ENCODE assay signal across 8 cellular contexts in genomic region chr19:43934055-43934984, GRCh38. TPM values are rescaled to one million over a fixed set of nuclear protein-coding genes. Genes with fewer than 3 reads are reported as not detected.
DNase-seq lines count a peak whose midpoint lies in the region; ATAC-seq and TF ChIP-seq lines count a peak whose summit lies in the region.

No MANE protein-coding gene starts in this region.

- POLR2A ChIA-PET in CD4-positive, alpha-beta T cell (lab: Charles Lee), result interaction anchor here (0.8 to 1.9 kb wide), 12 partner anchors 10 to 273 kb away, joined by 3 to 12 read pairs (median 5); partner anchors contain the start of genes ZNF221, ZNF224, ZNF226 and ZNF283

- peaks cover 13% of the 10 kb centered on the region for H3K4me1 ChIP-seq in HUES48 (ENCODE audit: control insufficient read depth, insufficient read depth, low read length)
- H3K4me1 ChIP-seq in testis, result peaks cover 8% of the 10 kb centered on the region

- H3K36me3 ChIP-seq in HUES48 (ENCODE audit: control insufficient read depth, insufficient read depth, low read length), result peaks cover 32% of the 10 kb centered on the region
- H3K36me3 ChIP-seq in kidney epithelial cell (ENCODE audit: control insufficient read depth, insufficient read depth, low read length), result no peaks in the 10 kb centered on the region
- H3K36me3 ChIP-seq in testis (ENCODE audit: low read depth, missing control alignments), result no peaks in the 10 kb centered on the region

- H3K27me3 Mint-ChIP-seq in CD4-positive, alpha-beta T cell, result no peaks in the 10 kb centered on the region

- peaks cover 25% of the 10 kb centered on the region for H3K4me1 Mint-ChIP-seq in CD4-positive, alpha-beta T cell (ENCODE audit: low read depth)

- in situ Hi-C loops in astrocyte of the cerebellum (cut with HindIII; ENCODE audit: low sequenced_read_pairs), result no loop called here

- no peaks in the 10 kb centered on the region for H3K9me3 Mint-ChIP-seq in CD4-positive, alpha-beta T cell

- peak overlapping the region; percentile 86 for H3K27ac Mint-ChIP-seq in CD4-positive, alpha-beta T cell

- H3K9ac ChIP-seq in HUES48 (ENCODE audit: low read depth, low read length), result peak overlapping the region; percentile 55

- TF ChIP-seq CTCF in CD4-positive, alpha-beta T cell (IDR thresholded peaks at IDR 0.05), result no peak
- TF ChIP-seq CTCF in astrocyte of the cerebellum (IDR thresholded peaks at IDR 0.05; ENCODE audit: low read depth, low read length, missing control alignments) (peak; percentile 17), kidney epithelial cell (IDR thresholded peaks at IDR 0.05; ENCODE audit: insufficient read depth, low read length, poor library complexity, severe bottlenecking) (no peak), testis (IDR thresholded peaks at IDR 0.05) (no peak)

- no peaks in the 10 kb centered on the region for H3K27me3 ChIP-seq in CD4-positive, alpha-beta T cell (ENCODE audit: control insufficient read depth, insufficient read depth, low read length)
- H3K27me3 ChIP-seq in HUES48 (ENCODE audit: control insufficient read depth, insufficient read depth, low read length) (no peaks in the 10 kb centered on the region), kidney epithelial cell (ENCODE audit: control insufficient read depth, insufficient read depth, low read length) (no peaks in the 10 kb centered on the region), testis (no peaks in the 10 kb centered on the region)

- no peak for TF ChIP-seq POLR2A in testis (IDR thresholded peaks at IDR 0.05)

- no peaks in the 10 kb centered on the region for H3K9me3 ChIP-seq in CD4-positive, alpha-beta T cell (ENCODE audit: control insufficient read depth, low read length)
- H3K9me3 ChIP-seq in HUES48 (ENCODE audit: control insufficient read depth, insufficient read depth, low read length) (0 out of 2 replicates have a peak, but pooled peaks cover 3% of the 10 kb centered on the region), testis (no peaks in the 10 kb centered on the region)

- peaks cover 57% of the 10 kb centered on the region for H3K36me3 Mint-ChIP-seq in CD4-positive, alpha-beta T cell (ENCODE audit: low read depth)

- 7 to 9% methylated on average over 15 of the region's 15 CpGs for whole genome bisulfite sequencing in testis, 2 donors

- H3K4me3 ChIP-seq in HUES48 (ENCODE audit: low read depth, low read length) (peak overlapping the region; percentile 75), astrocyte of the cerebellum (ENCODE audit: low read depth, low read length) (peak overlapping the region; percentile 58), kidney epithelial cell (ENCODE audit: low read depth, low read length) (peak overlapping the region; percentile 95), testis (peak overlapping the region; percentile 66 to 67)

- H3K27ac ChIP-seq in CD4-positive, alpha-beta T cell (ENCODE audit: low read depth, low read length), result peak overlapping the region; percentile 64
- H3K27ac ChIP-seq in HUES48 (ENCODE audit: low read depth, low read length) (peak overlapping the region; percentile 71), testis (peak overlapping the region; percentile 48 to 88)

- CTCF ChIA-PET in CD4-positive, alpha-beta T cell (lab: Charles Lee), result no interaction called here

- intact Hi-C loops in CD4-positive, alpha-beta T cell (cut with DNase I, micrococcal nuclease), result loop anchor here (2.0 to 10.0 kb wide), 3 partner anchors 70 to 230 kb away; partner anchors contain the start of genes ZNF224 (in 1 of the 2), ZNF226 (in 1 of the 2) and ZNF230 (in 1 of the 2)
- intact Hi-C loops in testis (cut with DNase I; ENCODE audit: low total_unique reads), result no loop called here

- peak overlapping the region; percentile 96 for H3K4me3 Mint-ChIP-seq in CD4-positive, alpha-beta T cell

- ATAC-seq in CD4-positive, alpha-beta T cell (ENCODE audit: poor library complexity), result no peak

- no peak for DNase-seq in CD4-positive, alpha-beta T cell
- no peak for DNase-seq in astrocyte of the cerebellum (ENCODE audit: low read depth)
- DNase-seq in kidney epithelial cell (ENCODE audit: low read depth), result no peak
- no peak for DNase-seq in testis
- DNase-seq in kidney glomerular epithelial cell (lab: John Stamatoyannopoulos, UW), result no peak
- DNase-seq in activated CD4-positive, CD25-positive, alpha-beta regulatory T cell (lab: John Stamatoyannopoulos, UW), result no peak
- DNase-seq in activated CD8-positive, alpha-beta memory T cell treated with anti-CD3 and anti-CD28 coated beads, Interleukin-2, amount 50 U/mL, for 4 hours, result no peak

RNA-seq across cellular contexts. Expression of gene ZNF45, which starts 0.8 kb away (rescaled TPM):
- 1 to 10 TPM; 4.0 to 4.6 TPM for total RNA-seq in CD4-positive, alpha-beta T cell
- total RNA-seq in kidney epithelial cell (10.8 and 12.3 TPM in 2 replicates), testis (10 to 100 TPM; 10.5 to 10.7 TPM)
- polyA plus RNA-seq in testis (ENCODE audit: insufficient read depth, low read depth, low replicate concordance), result 9.4 TPM

RNA-seq across cellular contexts. Expression of gene ZNF221, which starts 16.7 kb away (rescaled TPM):
- under 1 TPM; 0.34 to 0.41 TPM for total RNA-seq in CD4-positive, alpha-beta T cell
- total RNA-seq in kidney epithelial cell (3.6 and 6.1 TPM in 2 replicates), testis (1 to 10 TPM; 8.1 to 9.1 TPM)
- 2.2 TPM for polyA plus RNA-seq in testis (ENCODE audit: insufficient read depth, low read depth, low replicate concordance)

RNA-seq across cellular contexts. Expression of gene ZNF155, which starts 49.7 kb away (rescaled TPM):
- 1 to 10 TPM; 3.5 to 4.0 TPM for total RNA-seq in CD4-positive, alpha-beta T cell
- total RNA-seq in kidney epithelial cell (4.2 and 5.8 TPM in 2 replicates), testis (1 to 10 TPM; 8.2 to 8.7 TPM)
- polyA plus RNA-seq in testis (ENCODE audit: insufficient read depth, low read depth, low replicate concordance), result 7.4 TPM

RNA-seq across cellular contexts. Expression of gene ZNF404, which starts 50.6 kb away (rescaled TPM):
- under 1 TPM; 0.58 to 0.64 TPM for total RNA-seq in CD4-positive, alpha-beta T cell
- total RNA-seq in kidney epithelial cell, result 1.0 and 2.7 TPM in 2 replicates
- 10 to 100 TPM in 1 of 2 donors, 1 to 10 TPM in 1; 5.4 to 12.0 TPM for total RNA-seq in testis
- 4.6 TPM for polyA plus RNA-seq in testis (ENCODE audit: insufficient read depth, low read depth, low replicate concordance)
